ENCODE assay signal across 10 cellular contexts in genomic region chr6:63507096-63507495, GRCh38.
"Had no signal": no experiment of that assay in that cellular context is flagged by ENCODE, and none has a peak within 500 bp of the region (broad histone marks: within the 10 kb centered on the region; RNA-seq: fewer than 3 reads in every experiment).

No MANE protein-coding gene starts in this region.

- H3K27me3 ChIP-seq: esophagus muscularis mucosa, left lung, pancreas had no signal

- H3K36me3 ChIP-seq: esophagus muscularis mucosa, left lung, pancreas had no signal

- H3K27ac ChIP-seq: esophagus muscularis mucosa, left lung, pancreas, VCaP had no signal

- DNase-seq: activated CD4-positive, alpha-beta T cell treated with anti-CD3 and anti-CD28 coated beads, Interleukin-2, amount 50 U/mL, for 48 hours; activated naive CD4-positive, alpha-beta T cell treated with anti-CD3 and anti-CD28 coated beads, Interleukin-2, amount 50 U/mL, for 16 hours; activated T-cell treated with anti-CD3 and anti-CD28 coated beads, Interleukin-2, amount 50 U/mL, for 24 hours; hippocampal formation; left lung; mesenchymal stem cell; pancreas; stimulated activated CD4-positive, alpha-beta T cell treated with anti-CD3 and anti-CD28 coated beads, Interleukin-1b, Interleukin-23, amount 100 ng/mL, for 48 hours had no signal

- ATAC-seq: left lung, pancreas had no signal

- H3K4me3 ChIP-seq: esophagus muscularis mucosa, left lung, pancreas had no signal

- H3K9me3 ChIP-seq: esophagus muscularis mucosa, left lung, pancreas had no signal
